In genomic region chr17:28655160-28655559, GRCh38 we compare ENCODE assay signal across 24 cellular contexts.
"Had no signal": no experiment of that assay in that cellular context is flagged by ENCODE, and none has a peak within 500 bp of the region (broad histone marks: within the 10 kb centered on the region; RNA-seq: fewer than 3 reads in every experiment).

No MANE protein-coding gene starts in this region.

- H3K36me3 ChIP-seq: breast epithelium had no signal

- H3K4me1 ChIP-seq: breast epithelium, parathyroid adenoma, testis had no signal

- H3K27ac Mint-ChIP-seq: activated naive CD8-positive, alpha-beta T cell treated with anti-CD3 and anti-CD28 coated beads for 36 hours; natural killer cell treated with Interleukin-12 subunit alpha and Interleukin-12 subunit beta and Interleukin-15 and Interleukin-18, amount 100 ng/mL, for 72 hours; stimulated activated memory B cell treated with anti-CD40 and anti-IgM and Interleukin-4, amounts not matched to agents 10 μg/mL and 1 μg/mL and 100 μg/mL, for 72 hours; T-helper 2 cell treated with Interferon-gamma antibody and Interleukin-4, amounts not matched to agents 5 μg/mL and 100 μg/mL, for 36 hours; type B pancreatic cell had no signal

- H3K27me3 Mint-ChIP-seq: activated naive CD8-positive, alpha-beta T cell treated with anti-CD3 and anti-CD28 coated beads for 36 hours; central memory CD8-positive, alpha-beta T cell; effector memory CD8-positive, alpha-beta T cell; natural killer cell treated with Interleukin-12 subunit alpha and Interleukin-12 subunit beta and Interleukin-15 and Interleukin-18, amount 100 ng/mL, for 72 hours; stimulated activated memory B cell treated with anti-CD40 and anti-IgM and Interleukin-4, amounts not matched to agents 10 μg/mL and 1 μg/mL and 100 μg/mL, for 72 hours; type B pancreatic cell had no signal

- ATAC-seq: effector memory CD8-positive, alpha-beta T cell; gastroesophageal sphincter; sciatic nerve; stimulated activated memory B cell treated with anti-CD40 and anti-IgM and Interleukin-4, amounts not matched to agents 10 μg/mL and 1 μg/mL and 100 μg/mL, for 72 hours had no signal

- H3K4me3 Mint-ChIP-seq: activated naive CD8-positive, alpha-beta T cell treated with anti-CD3 and anti-CD28 coated beads for 36 hours; central memory CD8-positive, alpha-beta T cell; effector memory CD8-positive, alpha-beta T cell; natural killer cell treated with Interleukin-12 subunit alpha and Interleukin-12 subunit beta and Interleukin-15 and Interleukin-18, amount 100 ng/mL, for 72 hours; stimulated activated memory B cell treated with anti-CD40 and anti-IgM and Interleukin-4, amounts not matched to agents 10 μg/mL and 1 μg/mL and 100 μg/mL, for 72 hours; T-helper 2 cell treated with Interferon-gamma antibody and Interleukin-4, amounts not matched to agents 5 μg/mL and 100 μg/mL, for 36 hours; type B pancreatic cell had no signal

- FAIRE-seq: colon, islet of Langerhans, small intestine had no signal

- H3K27me3 ChIP-seq: breast epithelium, gastroesophageal sphincter, testis, vagina had no signal

- H2AFZ ChIP-seq: parathyroid adenoma had no signal

- H3K4me3 ChIP-seq: breast epithelium, gastroesophageal sphincter, testis, vagina had no signal

- H3K9me3 ChIP-seq: breast epithelium, gastroesophageal sphincter, testis, vagina had no signal

- H3K27ac ChIP-seq: breast epithelium, gastroesophageal sphincter, parathyroid adenoma, testis, vagina, VCaP had no signal

- DNase-seq: activated CD4-positive, alpha-beta T cell treated with anti-CD3 and anti-CD28 coated beads for 1 hour; activated CD4-positive, alpha-beta T cell treated with anti-CD3 and anti-CD28 coated beads, Interleukin-2, amount 50 U/mL, for 4 hours; activated naive CD8-positive, alpha-beta T cell treated with anti-CD3 and anti-CD28 coated beads for 36 hours; activated T-cell treated with anti-CD3 and anti-CD28 coated beads for 4 hours; effector memory CD8-positive, alpha-beta T cell; head of caudate nucleus; midbrain; nucleus accumbens; small intestine; stimulated activated CD4-positive, alpha-beta T cell treated with anti-CD3 and anti-CD28 coated beads, Interleukin-2, amount 100 ng/mL, for 24 hours; testis had no signal

- H3K9ac ChIP-seq: parathyroid adenoma had no signal

- H3K9me3 Mint-ChIP-seq: activated naive CD8-positive, alpha-beta T cell treated with anti-CD3 and anti-CD28 coated beads for 36 hours; central memory CD8-positive, alpha-beta T cell; effector memory CD8-positive, alpha-beta T cell; natural killer cell treated with Interleukin-12 subunit alpha and Interleukin-12 subunit beta and Interleukin-15 and Interleukin-18, amount 100 ng/mL, for 72 hours; stimulated activated memory B cell treated with anti-CD40 and anti-IgM and Interleukin-4, amounts not matched to agents 10 μg/mL and 1 μg/mL and 100 μg/mL, for 72 hours; T-helper 2 cell treated with Interferon-gamma antibody and Interleukin-4, amounts not matched to agents 5 μg/mL and 100 μg/mL, for 36 hours; type B pancreatic cell had no signal
